Comparison of ENCODE assay signal across 33 cellular contexts in the genomic region with DNA sequence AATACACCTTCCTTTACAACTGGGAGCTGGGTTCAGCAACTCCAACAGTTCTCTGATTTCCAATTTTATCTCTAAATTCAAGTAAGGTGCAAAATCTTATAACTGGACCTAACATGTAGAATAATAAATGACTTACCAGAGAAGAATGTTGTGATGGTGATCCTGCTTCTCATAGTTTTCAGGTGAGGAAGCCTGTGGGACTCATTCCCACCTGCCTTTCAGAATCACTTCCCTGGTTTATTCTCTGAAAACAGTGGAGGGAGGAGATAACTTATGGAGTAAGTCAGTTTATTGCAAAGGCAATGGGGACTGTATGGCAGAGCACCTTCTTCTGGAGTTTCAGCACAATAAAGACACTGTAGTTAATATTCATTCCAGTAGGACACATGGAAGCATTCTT.
"Had no signal": no experiment of that assay in that cellular context is flagged by ENCODE, and none has a peak within 500 bp of the region (broad histone marks: within the 10 kb centered on the region; RNA-seq: fewer than 3 reads in every experiment).

No MANE protein-coding gene starts in this region.

- H3K36me3 ChIP-seq: heart right ventricle, left lung, lower lobe of right lung, neural progenitor cell, neutrophil, right atrium auricular region, right lobe of liver, thyroid gland, transverse colon, upper lobe of right lung had no signal

- DNase-seq: heart right ventricle; hippocampal formation; immature natural killer cell; left colon; left lung; lower lobe of right lung; mammary epithelial cell; mesenchymal stem cell; naive B cell; natural killer cell; nephron progenitor cell; occipital lobe; psoas muscle; right lobe of liver; stimulated activated CD4-positive, alpha-beta T cell treated with anti-CD3 and anti-CD28 coated beads, Interleukin-1b, Interleukin-23, amount 100 ng/mL, for 48 hours; stimulated activated CD4-positive, alpha-beta T cell treated with anti-CD3 and anti-CD28 coated beads, Interleukin-2, amount 100 ng/mL, for 48 hours; stimulated activated CD4-positive, alpha-beta T cell treated with anti-CD3 and anti-CD28 coated beads, Interleukin-4, amount 100 ng/mL, for 4 hours; stimulated activated CD8-positive, alpha-beta memory T cell treated with anti-CD3 and anti-CD28 coated beads, Interleukin-4, amount 100 ng/mL, for 48 hours; stimulated activated naive CD4-positive, alpha-beta T cell treated with Interleukin-2 at 50 U/mL for 16 hours; stimulated activated naive CD8-positive, alpha-beta T cell treated with anti-CD3 and anti-CD28 coated beads, Interleukin-15, amount 100 ng/mL, for 72 hours; substantia nigra; testis; thyroid gland; transverse colon; upper lobe of right lung had no signal

- ATAC-seq: heart right ventricle; left colon; left lung; lower lobe of right lung; natural killer cell; psoas muscle; right lobe of liver; stimulated activated memory B cell treated with anti-CD40 and anti-IgM and Interleukin-4, amounts not matched to agents 10 μg/mL and 1 μg/mL and 100 μg/mL, for 72 hours; stimulated activated naive CD8-positive, alpha-beta T cell treated with anti-CD3 and anti-CD28 coated beads, Interleukin-15, amount 100 ng/mL, for 72 hours; upper lobe of right lung had no signal

- H3K27me3 ChIP-seq: heart right ventricle, left lung, neural progenitor cell, neutrophil, right atrium auricular region, right lobe of liver, testis, thyroid gland, transverse colon, upper lobe of right lung had no signal

- H3K4me3 ChIP-seq: heart right ventricle, left lung, lower lobe of right lung, neural progenitor cell, psoas muscle, right atrium auricular region, right lobe of liver, smooth muscle cell, testis, thyroid gland, transverse colon, upper lobe of right lung had no signal

- FAIRE-seq: islet of Langerhans, urothelium cell line had no signal

- H3K27ac ChIP-seq: heart right ventricle, left lung, lower lobe of right lung, neural progenitor cell, neutrophil, parathyroid adenoma, psoas muscle, right atrium auricular region, right lobe of liver, testis, thyroid gland, transverse colon, upper lobe of right lung had no signal

- H3K4me1 ChIP-seq: heart right ventricle, left lung, lower lobe of right lung, parathyroid adenoma, psoas muscle, right atrium auricular region, right lobe of liver, testis, thyroid gland, transverse colon, upper lobe of right lung had no signal
